ENCODE assay signal across 8 cellular contexts in the genomic region with DNA sequence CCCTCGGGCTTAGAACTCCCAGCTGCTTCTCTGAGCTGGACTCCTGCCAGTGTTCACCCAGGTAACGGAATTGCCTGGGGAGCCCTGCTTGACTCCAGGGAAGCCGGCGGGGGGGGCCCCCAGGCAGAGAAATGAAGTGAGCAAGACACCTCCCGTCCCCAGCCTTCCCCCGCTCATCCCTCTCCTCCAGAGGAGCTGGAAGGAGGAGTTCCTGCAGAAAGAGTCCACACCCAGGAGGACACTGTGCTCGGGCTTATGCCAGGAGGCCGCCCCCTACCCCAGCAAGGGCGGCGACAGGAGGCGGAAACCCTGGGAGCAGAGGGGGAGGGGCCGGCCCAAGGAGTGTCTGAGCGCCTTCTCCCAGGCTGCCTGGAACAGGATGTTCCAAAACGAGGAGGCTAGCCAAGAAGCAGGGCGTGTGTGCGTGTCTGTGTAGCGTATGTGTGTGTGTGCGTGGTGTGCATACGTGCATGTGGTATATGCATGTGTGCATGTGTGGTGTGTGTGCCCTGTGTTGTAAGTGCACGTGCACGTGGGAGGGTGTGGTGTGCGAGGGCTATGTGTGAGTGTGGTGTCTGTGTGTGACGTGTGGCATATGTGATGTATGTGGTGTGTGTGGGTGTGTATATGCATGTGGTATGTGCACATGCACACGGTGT.
DNase-seq lines count a peak whose midpoint lies in the region; ATAC-seq and TF ChIP-seq lines count a peak whose summit lies in the region.

No MANE protein-coding gene starts in this region.

- DNase-seq in A172 (ENCODE audit: low spot score): peak; percentile 43
- peak; percentile 59 for DNase-seq in LHCN-M2 (ENCODE audit: low read depth)
- peak; percentile 89 for DNase-seq in cardiac fibroblast (ENCODE audit: low read depth in 2 of 2)
- peak; percentile 68 to 89 for DNase-seq in aorta
- DNase-seq in activated T-cell treated with anti-CD3 and anti-CD28 coated beads, Interleukin-2, amount 50 U/mL, for 48 hours: no peak
- no peak for DNase-seq in NK-92 treated with Interleukin-12 subunit alpha and Interleukin-12 subunit beta, amount 100 ng/mL, for 24 hours (lab: John Stamatoyannopoulos, UW)
- no peak for DNase-seq in natural killer cell

- H3K4me1 ChIP-seq in liver (ENCODE audit: control insufficient read depth in 4 of 4, insufficient read depth in 4 of 4, low read length in 3 of 4) (peaks cover 0 to 3% (median 0%) of the 10 kb centered on the region in 4 donors), aorta (ENCODE audit: control insufficient read depth in 1 of 2, insufficient read depth in 2 of 2, low read length in 2 of 2) (peaks cover 0 to 2% of the 10 kb centered on the region in 2 donors)

- TF ChIP-seq RAD21 in liver (IDR thresholded peaks at IDR 0.05): peak in 1 of 2 donors; percentile 54

- H3K4me3 Mint-ChIP-seq in natural killer cell: no peak overlapping the region

- H3K36me3 ChIP-seq in liver (ENCODE audit: control insufficient read depth in 4 of 4, insufficient read depth in 3 of 4, low read depth in 1 of 4, low read length in 3 of 4): no peaks in the 10 kb centered on the region
- no peaks in the 10 kb centered on the region for H3K36me3 ChIP-seq in aorta (ENCODE audit: control insufficient read depth in 1 of 2, insufficient read depth in 2 of 2, low read length in 1 of 2)

- no peaks in the 10 kb centered on the region for H3K4me1 Mint-ChIP-seq in natural killer cell

- H3K36me3 Mint-ChIP-seq in natural killer cell: no peaks in the 10 kb centered on the region

- H3K9me3 Mint-ChIP-seq in natural killer cell: no peaks in the 10 kb centered on the region

- H3K27me3 ChIP-seq in liver (ENCODE audit: control insufficient read depth in 4 of 4, insufficient read depth in 4 of 4, low read length in 3 of 4) (no peaks in the 10 kb centered on the region), aorta (ENCODE audit: control insufficient read depth in 1 of 2, insufficient read depth in 2 of 2, low read length in 1 of 2) (no peaks in the 10 kb centered on the region)

- TF ChIP-seq CTCF in cardiac fibroblast (IDR thresholded peaks at IDR 0.05; ENCODE audit: low read depth, low read length): no peak
- TF ChIP-seq CTCF in liver (IDR thresholded peaks at IDR 0.05; ENCODE audit: low read depth, low read length, missing input control): no peak
- TF ChIP-seq CTCF in natural killer cell (IDR thresholded peaks at IDR 0.05): no peak

- H3K4me3 ChIP-seq in cardiac fibroblast (replicated peaks in 1 of 2; ENCODE audit: low read depth in 2 of 2, low read length in 2 of 2) (no peak overlapping the region), liver (ENCODE audit: low read depth in 1 of 3, low read length in 3 of 3) (no peak overlapping the region), aorta (ENCODE audit: low read length in 2 of 2) (no peak overlapping the region)

- peaks cover 0 to 2% of the 10 kb centered on the region in 2 donors for H3K27me3 Mint-ChIP-seq in natural killer cell (ENCODE audit: low read depth in 2 of 2)

- H3K27ac Mint-ChIP-seq in natural killer cell: no peak overlapping the region

- no peaks in the 10 kb centered on the region for H3K9me3 ChIP-seq in liver (ENCODE audit: control insufficient read depth in 4 of 4, low read length in 3 of 4)
- H3K9me3 ChIP-seq in aorta (ENCODE audit: control insufficient read depth, low read length): no peaks in the 10 kb centered on the region

- no peak overlapping the region for H3K9ac ChIP-seq in liver (ENCODE audit: low read depth in 1 of 2, low read length in 2 of 2)

- peak; percentile 47 for ATAC-seq in aorta (ENCODE audit: low FRiP score)
- no peak for ATAC-seq in natural killer cell

- 50% methylated on average over 24 of the region's 24 CpGs for WGBS in liver
- WGBS in aorta, 2 donors: 25 to 26% methylated on average over 24 of the region's 24 CpGs

- H3K27ac ChIP-seq in liver (ENCODE audit: low read depth in 1 of 2, low read length in 2 of 2) (no peak overlapping the region), aorta (ENCODE audit: low read depth in 1 of 2, low read length in 2 of 2) (no peak overlapping the region)

- intact Hi-C loops in aorta (cut with DNase I) (loop anchor here in 1 of 2 donors (10.0 kb wide), 1 partner anchor 212 kb away; no protein-coding TSS in a partner anchor), natural killer cell (cut with micrococcal nuclease) (no loop called here)

TF ChIP-seq in liver, 16 proteins besides CTCF, POLR2A, EP300 and RAD21:
- peak in 1 of 2 donors; percentile 34 for TF ChIP-seq RXRA (IDR thresholded peaks at IDR 0.05)
- TF ChIP-seq, protein P1, sequence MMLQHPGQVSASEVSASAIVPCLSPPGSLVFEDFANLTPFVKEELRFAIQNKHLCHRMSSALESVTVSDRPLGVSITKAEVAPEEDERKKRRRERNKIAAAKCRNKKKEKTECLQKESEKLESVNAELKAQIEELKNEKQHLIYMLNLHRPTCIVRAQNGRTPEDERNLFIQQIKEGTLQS (IDR thresholded peaks at IDR 0.05): no peak
- TF ChIP-seq TAF1 (conservative IDR thresholded peaks at IDR 0.05): no peak
- peak; percentile 62 for TF ChIP-seq NR2F2 (IDR thresholded peaks at IDR 0.05)
- peak; percentile 69 for TF ChIP-seq SP1 (IDR thresholded peaks at IDR 0.05)
TF ChIP-seq in liver: peak in this region for 3.

Comparison
In these comparisons a context has a peak if more than half of its experiments do, and no peak if none do; other contexts are left out.
1. DNase-seq: peak in A172 (single experiment), LHCN-M2 (single experiment), cardiac fibroblast (2 of 2) and aorta (2 of 2); none in activated T-cell treated with anti-CD3 and anti-CD28 coated beads, Interleukin-2, amount 50 U/mL, for 48 hours (0 of 2), NK-92 treated with Interleukin-12 subunit alpha and Interleukin-12 subunit beta, amount 100 ng/mL, for 24 hours (single experiment) and natural killer cell (single experiment).